Comparison of ENCODE assay signal across 10 cellular contexts in the genomic region with DNA sequence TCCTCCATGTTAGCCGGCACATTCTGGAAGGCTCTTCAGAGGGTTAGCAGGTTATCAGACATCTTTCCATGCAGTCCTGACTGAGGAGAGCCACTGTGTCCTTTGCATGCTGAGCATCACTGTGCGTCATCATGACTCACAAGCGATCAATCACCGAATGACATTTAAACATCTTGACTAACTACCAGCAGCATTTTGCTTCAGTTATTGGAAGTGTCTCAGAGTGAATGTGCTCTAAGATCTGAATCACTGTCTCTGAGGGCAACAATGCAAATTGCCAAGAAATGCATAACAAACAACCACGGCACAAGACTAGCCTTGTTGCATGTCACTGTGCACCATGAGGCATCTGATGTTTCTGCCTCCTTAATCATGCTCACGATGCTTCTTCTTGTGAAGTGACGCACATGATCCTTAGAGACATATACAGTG. TPM values are rescaled to one million over a fixed set of nuclear protein-coding genes. Genes with fewer than 3 reads are reported as not detected.
DNase-seq lines count a peak whose midpoint lies in the region; ATAC-seq and TF ChIP-seq lines count a peak whose summit lies in the region.
"Had no signal": no experiment of that assay in that cellular context is flagged by ENCODE, and none has a peak within 500 bp of the region (broad histone marks: within the 10 kb centered on the region; RNA-seq: fewer than 3 reads in every experiment).

No MANE protein-coding gene starts in this region.

- CTCF ChIA-PET in AG04449 (lab: Yijun Ruan, JAX): interaction anchor here (0.8 to 1.2 kb wide), 7 partner anchors 8 to 902 kb away, joined by 3 to 6 read pairs (median 3); no protein-coding TSS in a partner anchor

- H3K27me3 Mint-ChIP-seq in activated T-helper 17 cell treated with anti-CD3 and anti-CD28 coated beads, Interleukin-2, amount 50 U/mL, for 72 hours: no peaks in the 10 kb centered on the region

- no peak overlapping the region for H2BK12ac ChIP-seq in neuronal stem cell (ENCODE audit: low read length)

- H3K4me1 ChIP-seq in neuronal stem cell (ENCODE audit: control insufficient read depth in 2 of 2, insufficient read depth in 1 of 2, low read depth in 1 of 2, low read length in 2 of 2): no peaks in the 10 kb centered on the region

- POLR2A ChIA-PET in AG04449 (lab: Yijun Ruan, JAX): no interaction called here

- ATAC-seq in activated T-helper 17 cell treated with anti-CD3 and anti-CD28 coated beads, Interleukin-2, amount 50 U/mL, for 72 hours (replicated peaks): peak; percentile 75
- no peak for ATAC-seq in HG03469 (IDR thresholded peaks at IDR 0.05; ENCODE audit: unreplicated experiment)
- ATAC-seq in HG02970 (IDR thresholded peaks at IDR 0.05; ENCODE audit: low FRiP score, unreplicated experiment): no peak

- H2BK15ac ChIP-seq in neuronal stem cell (ENCODE audit: low read length): no peak overlapping the region

- no peaks in the 10 kb centered on the region for H3K9me3 ChIP-seq in neuronal stem cell (replicated peaks in 1 of 2; ENCODE audit: control insufficient read depth in 2 of 2, insufficient read depth in 1 of 2, low read depth in 1 of 2, low read length in 2 of 2)
- H3K9me3 ChIP-seq: neutrophil had no signal

- H3K18ac ChIP-seq in neuronal stem cell (ENCODE audit: low read length): no peak overlapping the region

- H3K4me3 Mint-ChIP-seq in activated T-helper 17 cell treated with anti-CD3 and anti-CD28 coated beads, Interleukin-2, amount 50 U/mL, for 72 hours: peak overlapping the region; percentile 67

- H3K36me3 ChIP-seq in neuronal stem cell (replicated peaks in 1 of 2; ENCODE audit: control insufficient read depth in 2 of 2, insufficient read depth in 2 of 2, low read length in 2 of 2): no peaks in the 10 kb centered on the region
- H3K36me3 ChIP-seq: neutrophil had no signal

- H3K23ac ChIP-seq in neuronal stem cell (ENCODE audit: low read depth, low read length, poor library complexity): no peak overlapping the region

- no peak overlapping the region for H4K8ac ChIP-seq in neuronal stem cell (ENCODE audit: low read depth, low read length)

- H3K4me2 ChIP-seq in neuronal stem cell (ENCODE audit: insufficient read depth, low read length, poor library complexity, severe bottlenecking): no peak overlapping the region

- H2AK5ac ChIP-seq in neuronal stem cell (ENCODE audit: low read depth, low read length): no peak overlapping the region

- H3K27me3 ChIP-seq in neuronal stem cell (ENCODE audit: control insufficient read depth in 3 of 3, insufficient read depth in 3 of 3, low read depth in 1 of 3, low read length in 3 of 3): no peaks in the 10 kb centered on the region
- H3K27me3 ChIP-seq: neutrophil had no signal

- no peak overlapping the region for H2BK120ac ChIP-seq in neuronal stem cell (ENCODE audit: low read depth, low read length)

- H3K9me3 Mint-ChIP-seq in activated T-helper 17 cell treated with anti-CD3 and anti-CD28 coated beads, Interleukin-2, amount 50 U/mL, for 72 hours: no peaks in the 10 kb centered on the region

- H3K27ac Mint-ChIP-seq in activated T-helper 17 cell treated with anti-CD3 and anti-CD28 coated beads, Interleukin-2, amount 50 U/mL, for 72 hours: peak overlapping the region; percentile 94

- peaks cover 11% of the 10 kb centered on the region for H3K36me3 Mint-ChIP-seq in activated T-helper 17 cell treated with anti-CD3 and anti-CD28 coated beads, Interleukin-2, amount 50 U/mL, for 72 hours (ENCODE audit: low read depth)

- no peaks in the 10 kb centered on the region for H3K79me1 ChIP-seq in neuronal stem cell (ENCODE audit: low read depth, low read length)

- H3K4me3 ChIP-seq in AG04449 (ENCODE audit: low read depth, low read length): no peak overlapping the region
- no peak overlapping the region for H3K4me3 ChIP-seq in neuronal stem cell (ENCODE audit: low read length in 2 of 2)

- DNase-seq in AG04449 (ENCODE audit: low read depth, low spot score): peak; percentile 84
- DNase-seq in HS-27A (ENCODE audit: low read depth): peak; percentile 94
- peak; percentile 44 for DNase-seq in myocyte (ENCODE audit: low read depth)
- DNase-seq in neuronal stem cell (ENCODE audit: low spot score): no peak
- DNase-seq in NCI-H510A (lab: John Stamatoyannopoulos, UW): no peak
- DNase-seq: DND-41 had no signal

- H2BK5ac ChIP-seq in neuronal stem cell (ENCODE audit: low read length): no peak overlapping the region

- no peak overlapping the region for H4K91ac ChIP-seq in neuronal stem cell (ENCODE audit: low read depth, low read length, poor library complexity)

- no peak overlapping the region for H3K14ac ChIP-seq in neuronal stem cell (ENCODE audit: low read length)

- H3K4ac ChIP-seq in neuronal stem cell (ENCODE audit: low read length): no peak overlapping the region

- peaks cover 34% of the 10 kb centered on the region for H3K4me1 Mint-ChIP-seq in activated T-helper 17 cell treated with anti-CD3 and anti-CD28 coated beads, Interleukin-2, amount 50 U/mL, for 72 hours

- no peak overlapping the region for H3K9ac ChIP-seq in neuronal stem cell (ENCODE audit: low read depth, low read length, poor library complexity)

- H2AFZ ChIP-seq in neuronal stem cell (ENCODE audit: low read length): no peak overlapping the region

- WGBS in neuronal stem cell (ENCODE audit: extremely low coverage in 2 of 2, insufficient read length in 2 of 2, insufficient replicate concordance in 1 of 2), 2 donors: no CpG with 5 or more reads among the region's 7 CpGs

- no peak for TF ChIP-seq CTCF in AG04449 (IDR thresholded peaks at IDR 0.05; ENCODE audit: insufficient read depth, low read length, missing control alignments)

- no peak overlapping the region for H3K27ac ChIP-seq in neuronal stem cell (replicated peaks; ENCODE audit: low read length)

RNA-seq across cellular contexts. Expression of a gene that starts 18.3 kb away (rescaled TPM):
- 10 to 100 TPM; 20.0 to 26.1 TPM for total RNA-seq in activated T-helper 17 cell treated with anti-CD3 and anti-CD28 coated beads, Interleukin-2, amount 50 U/mL, for 72 hours
- total RNA-seq in myocyte: 3.3 and 3.5 TPM in 2 replicates
- 0.45 TPM for polyA plus RNA-seq in myocyte (2012)
- 0.13 TPM for polyA plus RNA-seq in neuronal stem cell (2013, experiment 1 of 2)
- 0.17 TPM for polyA plus RNA-seq in neuronal stem cell (2013, experiment 2 of 2)

RNA-seq across cellular contexts. Expression of a gene that starts 44.6 kb away (rescaled TPM):
- 10 to 100 TPM; 15.9 to 41.7 TPM for total RNA-seq in activated T-helper 17 cell treated with anti-CD3 and anti-CD28 coated beads, Interleukin-2, amount 50 U/mL, for 72 hours
- total RNA-seq in myocyte: not detected in 2 replicates
- not detected for polyA plus RNA-seq in myocyte (2012)
- polyA plus RNA-seq in neuronal stem cell (2013, experiment 1 of 2): 2.2 TPM
- 2.0 TPM for polyA plus RNA-seq in neuronal stem cell (2013, experiment 2 of 2)

Comparison
In these comparisons a context has a peak if more than half of its experiments do, and no peak if none do; other contexts are left out.
1. DNase-seq: peak in AG04449 (single experiment), HS-27A (single experiment) and myocyte (single experiment); none in neuronal stem cell (single experiment) and NCI-H510A (single experiment).
2. RNA of a gene that starts 44.6 kb away (total RNA-seq): 15.9 to 41.7 TPM in activated T-helper 17 cell treated with anti-CD3 and anti-CD28 coated beads, Interleukin-2, amount 50 U/mL, for 72 hours; not detected in myocyte; every median in the first group is over 10 times any median in the second.